ENCODE assay signal across 14 cellular contexts in genomic region chr9:99966720-99967119, GRCh38.
DNase-seq lines count a peak whose midpoint lies in the region; ATAC-seq and TF ChIP-seq lines count a peak whose summit lies in the region.
"Had no signal": no experiment of that assay in that cellular context is flagged by ENCODE, and none has a peak within 500 bp of the region (broad histone marks: within the 10 kb centered on the region; RNA-seq: fewer than 3 reads in every experiment).

No MANE protein-coding gene starts in this region.

- H3K27ac ChIP-seq in body of pancreas, result no peak overlapping the region

- no peaks in the 10 kb centered on the region for H3K27me3 ChIP-seq in body of pancreas

- intact Hi-C loops in body of pancreas (cut with DNase I), result no loop called here

- WGBS in body of pancreas, 2 donors, result 67 to 72% methylated on average over 2 of the region's 2 CpGs

- peak; percentile 65 for ATAC-seq in body of pancreas
- no peak for ATAC-seq in GM19328 (IDR thresholded peaks at IDR 0.05; ENCODE audit: unreplicated experiment)
- ATAC-seq in stimulated activated naive B cell treated with anti-CD40 and anti-IgM and Interleukin-4, amounts not matched to agents 10 μg/mL and 1 μg/mL and 100 μg/mL, for 72 hours (replicated peaks), result no peak
- ATAC-seq: left ventricle myocardium superior had no signal

- H3K9me3 Mint-ChIP-seq in stimulated activated naive B cell treated with anti-CD40 and anti-IgM and Interleukin-4, amounts not matched to agents 10 μg/mL and 1 μg/mL and 100 μg/mL, for 72 hours, result no peaks in the 10 kb centered on the region
- H3K9me3 Mint-ChIP-seq: brain had no signal

- no peak overlapping the region for H3K27ac Mint-ChIP-seq in stimulated activated naive B cell treated with anti-CD40 and anti-IgM and Interleukin-4, amounts not matched to agents 10 μg/mL and 1 μg/mL and 100 μg/mL, for 72 hours

- no peak for TF ChIP-seq POLR2A in body of pancreas (IDR thresholded peaks at IDR 0.05)

- H3K36me3 ChIP-seq in body of pancreas (replicated peaks in 1 of 2; ENCODE audit: insufficient read depth in 1 of 2, low read depth in 2 of 2), result no peaks in the 10 kb centered on the region

- H3K4me3 ChIP-seq in body of pancreas, result no peak overlapping the region

- no peaks in the 10 kb centered on the region for H3K4me1 ChIP-seq in body of pancreas

- H3K4me3 Mint-ChIP-seq in stimulated activated naive B cell treated with anti-CD40 and anti-IgM and Interleukin-4, amounts not matched to agents 10 μg/mL and 1 μg/mL and 100 μg/mL, for 72 hours, result no peak overlapping the region
- H3K4me3 Mint-ChIP-seq: brain had no signal

- H3K27me3 Mint-ChIP-seq in stimulated activated naive B cell treated with anti-CD40 and anti-IgM and Interleukin-4, amounts not matched to agents 10 μg/mL and 1 μg/mL and 100 μg/mL, for 72 hours, result no peaks in the 10 kb centered on the region
- H3K27me3 Mint-ChIP-seq: brain had no signal

- no peaks in the 10 kb centered on the region for H3K9me3 ChIP-seq in body of pancreas

- DNase-seq in COLO829 (ENCODE audit: low spot score), result peak; percentile 32
- DNase-seq in HuH-7.5 (ENCODE audit: low spot score), result peak; percentile 27
- DNase-seq in body of pancreas, result peak in 3 of 4 donors; percentile 7 to 31 (median 15)
- DNase-seq in islet precursor cell, result peak; percentile 79
- no peak for DNase-seq in NCI-H1694 treated with DMSO at 0.1 percent for 48 hours (lab: John Stamatoyannopoulos, UW)
- DNase-seq in stimulated activated naive B cell treated with anti-CD40 and anti-IgM and Interleukin-4, amounts not matched to agents 10 μg/mL and 1 μg/mL and 100 μg/mL, for 72 hours, result no peak
- DNase-seq in NCI-H1092 (lab: John Stamatoyannopoulos, UW), result no peak
- DNase-seq: GOT3; left ventricle myocardium superior; NCI-H1105 treated with DMSO at 0.1 percent for 48 hours; posterior cingulate gyrus; stimulated activated CD4-positive, alpha-beta T cell treated with anti-CD3 and anti-CD28 coated beads, Interleukin-4, amount 100 ng/mL, for 4 hours had no signal

- H3K36me3 Mint-ChIP-seq in stimulated activated naive B cell treated with anti-CD40 and anti-IgM and Interleukin-4, amounts not matched to agents 10 μg/mL and 1 μg/mL and 100 μg/mL, for 72 hours, result peaks cover 19 to 51% of the 10 kb centered on the region in 2 donors

- TF ChIP-seq CTCF in body of pancreas (IDR thresholded peaks at IDR 0.05), result no peak

- no peaks in the 10 kb centered on the region for H3K4me1 Mint-ChIP-seq in stimulated activated naive B cell treated with anti-CD40 and anti-IgM and Interleukin-4, amounts not matched to agents 10 μg/mL and 1 μg/mL and 100 μg/mL, for 72 hours

Comparison
In these comparisons a context has a peak if more than half of its experiments do, and no peak if none do; other contexts are left out.
1. DNase-seq: peak in COLO829 (single experiment), HuH-7.5 (single experiment), body of pancreas (3 of 4) and islet precursor cell (single experiment); none in NCI-H1694 treated with DMSO at 0.1 percent for 48 hours (single experiment), stimulated activated naive B cell treated with anti-CD40 and anti-IgM and Interleukin-4, amounts not matched to agents 10 μg/mL and 1 μg/mL and 100 μg/mL, for 72 hours (single experiment) and NCI-H1092 (single experiment).